ENCODE assay signal across 17 cellular contexts in genomic region chr1:10784998-10785854, GRCh38. TPM values are rescaled to one million over a fixed set of nuclear protein-coding genes. Genes with fewer than 3 reads are reported as not detected.
A peak's percentile ranks its signal among the peaks of the same experiment; 100 is the strongest.
DNase-seq lines count a peak whose midpoint lies in the region; ATAC-seq and TF ChIP-seq lines count a peak whose summit lies in the region.
"Had no signal": no experiment of that assay in that cellular context is flagged by ENCODE, and none has a peak within 500 bp of the region (broad histone marks: within the 10 kb centered on the region; RNA-seq: fewer than 3 reads in every experiment).

No MANE protein-coding gene starts in this region.

- no peaks in the 10 kb centered on the region for H3K4me1 Mint-ChIP-seq in natural killer cell treated with Interleukin-12 subunit alpha and Interleukin-12 subunit beta and Interleukin-15 and Interleukin-18, amount 100 ng/mL, for 72 hours (ENCODE audit: low read depth in 2 of 2)
- no peaks in the 10 kb centered on the region for H3K4me1 Mint-ChIP-seq in natural killer cell
- H3K4me1 Mint-ChIP-seq: CD8-positive, alpha-beta memory T cell; IgD-negative memory B cell had no signal

- H3K4me2 ChIP-seq in neuronal stem cell (ENCODE audit: insufficient read depth, low read length, poor library complexity, severe bottlenecking): no peak overlapping the region

- H3K9me3 ChIP-seq in neuronal stem cell (replicated peaks in 1 of 2; ENCODE audit: control insufficient read depth in 2 of 2, insufficient read depth in 1 of 2, low read depth in 1 of 2, low read length in 2 of 2) (no peaks in the 10 kb centered on the region), uterus (no peaks in the 10 kb centered on the region)

- no CpG with 5 or more reads among the region's 17 CpGs for WGBS in neuronal stem cell (ENCODE audit: extremely low coverage in 2 of 2, insufficient read length in 2 of 2, insufficient replicate concordance in 1 of 2), 2 donors

- H3K36me3 Mint-ChIP-seq in natural killer cell treated with Interleukin-12 subunit alpha and Interleukin-12 subunit beta and Interleukin-15 and Interleukin-18, amount 100 ng/mL, for 72 hours: no peaks in the 10 kb centered on the region
- H3K36me3 Mint-ChIP-seq in natural killer cell: no peaks in the 10 kb centered on the region
- H3K36me3 Mint-ChIP-seq: CD8-positive, alpha-beta memory T cell; IgD-negative memory B cell had no signal

- H3K9ac ChIP-seq in neuronal stem cell (ENCODE audit: low read depth, low read length, poor library complexity): peak overlapping the region; percentile 5

- H2BK120ac ChIP-seq in neuronal stem cell (ENCODE audit: low read depth, low read length): no peak overlapping the region

- no peak overlapping the region for H3K23ac ChIP-seq in neuronal stem cell (ENCODE audit: low read depth, low read length, poor library complexity)

- no peak overlapping the region for H4K8ac ChIP-seq in neuronal stem cell (ENCODE audit: low read depth, low read length)

- no peak overlapping the region for H2AFZ ChIP-seq in neuronal stem cell (ENCODE audit: low read length)

- H3K27ac ChIP-seq in neuronal stem cell (replicated peaks; ENCODE audit: low read length) (no peak overlapping the region), uterus (peak overlapping the region; percentile 54 to 57), dorsolateral prefrontal cortex (no peak overlapping the region)
- H3K27ac ChIP-seq: RWPE1 had no signal

- H3K9me3 Mint-ChIP-seq in natural killer cell treated with Interleukin-12 subunit alpha and Interleukin-12 subunit beta and Interleukin-15 and Interleukin-18, amount 100 ng/mL, for 72 hours: no peaks in the 10 kb centered on the region
- H3K9me3 Mint-ChIP-seq in natural killer cell: no peaks in the 10 kb centered on the region
- H3K9me3 Mint-ChIP-seq: CD8-positive, alpha-beta memory T cell had no signal

- peak; percentile 50 for DNase-seq in natural killer cell treated with Interleukin-12 subunit alpha and Interleukin-12 subunit beta and Interleukin-15 and Interleukin-18, amount 100 ng/mL, for 72 hours (ENCODE audit: low spot score)
- DNase-seq in natural killer cell: no peak
- DNase-seq in fibroblast of villous mesenchyme (ENCODE audit: low read depth): peak; percentile 8
- DNase-seq in neuronal stem cell (ENCODE audit: low spot score): no peak
- DNase-seq in uterus: peak in 1 of 2 donors; percentile 58
- no peak for DNase-seq in dorsolateral prefrontal cortex
- no peak for DNase-seq in LoVo (ENCODE audit: low spot score)
- no peak for DNase-seq in kidney glomerular epithelial cell (lab: John Stamatoyannopoulos, UW)
- DNase-seq: CD8-positive, alpha-beta memory T cell; NCI-H1436 treated with DMSO at 0.1 percent for 48 hours; NCI-H2081 treated with DMSO at 0.1 percent for 48 hours; NCI-H226; NK-92 treated with Interleukin-12 subunit alpha and Interleukin-12 subunit beta, amount 100 ng/mL, for 24 hours; OCI-M1 had no signal

- no peak overlapping the region for H2BK5ac ChIP-seq in neuronal stem cell (ENCODE audit: low read length)

- intact Hi-C loops in natural killer cell (cut with micrococcal nuclease): no loop called here
- intact Hi-C loops in uterus (cut with DNase I; ENCODE audit: low total_unique reads): no loop called here
- intact Hi-C loops in dorsolateral prefrontal cortex (cut with DNase I): loop anchor here in 1 of 2 donors (5.0 kb wide), 2 partner anchors 48 to 188 kb away; no protein-coding TSS in a partner anchor

- H3K27ac Mint-ChIP-seq in natural killer cell treated with Interleukin-12 subunit alpha and Interleukin-12 subunit beta and Interleukin-15 and Interleukin-18, amount 100 ng/mL, for 72 hours: no peak overlapping the region
- H3K27ac Mint-ChIP-seq in natural killer cell: no peak overlapping the region
- H3K27ac Mint-ChIP-seq: CD8-positive, alpha-beta memory T cell; IgD-negative memory B cell had no signal

- no peaks in the 10 kb centered on the region for H3K36me3 ChIP-seq in neuronal stem cell (replicated peaks in 1 of 2; ENCODE audit: control insufficient read depth in 2 of 2, insufficient read depth in 2 of 2, low read length in 2 of 2)
- H3K36me3 ChIP-seq in uterus: no peaks in the 10 kb centered on the region

- no peak overlapping the region for H3K4me3 Mint-ChIP-seq in natural killer cell treated with Interleukin-12 subunit alpha and Interleukin-12 subunit beta and Interleukin-15 and Interleukin-18, amount 100 ng/mL, for 72 hours
- H3K4me3 Mint-ChIP-seq in natural killer cell: no peak overlapping the region
- H3K4me3 Mint-ChIP-seq: IgD-negative memory B cell had no signal

- no peak overlapping the region for H2BK15ac ChIP-seq in neuronal stem cell (ENCODE audit: low read length)

- TF ChIP-seq CTCF in natural killer cell (IDR thresholded peaks at IDR 0.05) (no peak), fibroblast of villous mesenchyme (IDR thresholded peaks at IDR 0.05; ENCODE audit: insufficient read depth, low read depth, low read length) (no peak), uterus (IDR thresholded peaks at IDR 0.05) (no peak), dorsolateral prefrontal cortex (IDR thresholded peaks at IDR 0.05 in 54 of 56, conservative IDR thresholded peaks at IDR 0.05 in 2 of 56; ENCODE audit: low read depth in 1 of 56, partially characterized antibody in 56 of 56) (no peak)

- H3K4ac ChIP-seq in neuronal stem cell (ENCODE audit: low read length): no peak overlapping the region

- H3K4me1 ChIP-seq in neuronal stem cell (ENCODE audit: control insufficient read depth in 2 of 2, insufficient read depth in 1 of 2, low read depth in 1 of 2, low read length in 2 of 2) (peaks cover 9 to 22% of the 10 kb centered on the region in 2 donors), uterus (no peaks in the 10 kb centered on the region)

- H3K27me3 ChIP-seq in neuronal stem cell (ENCODE audit: control insufficient read depth in 3 of 3, insufficient read depth in 3 of 3, low read depth in 1 of 3, low read length in 3 of 3) (peaks cover 0 to 74% (median 0%) of the 10 kb centered on the region in 3 experiments), uterus (no peaks in the 10 kb centered on the region), dorsolateral prefrontal cortex (peaks cover 0 to 87% (median 49%) of the 10 kb centered on the region in 45 donors)

- no peak for TF ChIP-seq POLR2A in uterus (IDR thresholded peaks at IDR 0.05)

- H4K91ac ChIP-seq in neuronal stem cell (ENCODE audit: low read depth, low read length, poor library complexity): no peak overlapping the region

- peak overlapping the region; percentile 61 for H3K18ac ChIP-seq in neuronal stem cell (ENCODE audit: low read length)

- peaks cover 2% of the 10 kb centered on the region for H3K79me1 ChIP-seq in neuronal stem cell (ENCODE audit: low read depth, low read length)

- H3K27me3 Mint-ChIP-seq in natural killer cell treated with Interleukin-12 subunit alpha and Interleukin-12 subunit beta and Interleukin-15 and Interleukin-18, amount 100 ng/mL, for 72 hours: peaks cover 23 to 29% of the 10 kb centered on the region in 2 donors
- peaks cover 15 to 17% of the 10 kb centered on the region in 2 donors for H3K27me3 Mint-ChIP-seq in natural killer cell (ENCODE audit: low read depth in 2 of 2)

- H3K14ac ChIP-seq in neuronal stem cell (ENCODE audit: low read length): no peak overlapping the region

- no peak overlapping the region for H2BK12ac ChIP-seq in neuronal stem cell (ENCODE audit: low read length)

- H3K4me3 ChIP-seq in fibroblast of villous mesenchyme (ENCODE audit: low read depth, low read length) (no peak overlapping the region), neuronal stem cell (ENCODE audit: low read length in 2 of 2) (no peak overlapping the region), uterus (no peak overlapping the region), dorsolateral prefrontal cortex (no peak overlapping the region)

- ATAC-seq in natural killer cell treated with Interleukin-12 subunit alpha and Interleukin-12 subunit beta and Interleukin-15 and Interleukin-18, amount 100 ng/mL, for 72 hours: no peak
- no peak for ATAC-seq in natural killer cell
- ATAC-seq: HCT116 had no signal

- H2AK5ac ChIP-seq in neuronal stem cell (ENCODE audit: low read depth, low read length): peak overlapping the region; percentile 6

RNA-seq across cellular contexts. Expression of gene CASZ1, which starts 11.2 kb away (rescaled TPM):
- 10 to 100 TPM; 13.5 to 17.8 TPM for total RNA-seq in natural killer cell treated with Interleukin-12 subunit alpha and Interleukin-12 subunit beta and Interleukin-15 and Interleukin-18, amount 100 ng/mL, for 72 hours
- total RNA-seq in natural killer cell (10 to 100 TPM; 55.9 to 83.0 (median 70.6) TPM), fibroblast of villous mesenchyme (under 0.01 TPM in 2 replicates), uterus (10 to 100 TPM in 1 of 4 donors, 1 to 10 TPM in 2, under 1 TPM in 1; 0.59 to 49.2 (median 3.9) TPM), dorsolateral prefrontal cortex (1 to 10 TPM in 114 of 120 experiments, under 1 TPM in 6; 0.34 to 6.1 (median 2.8) TPM)
- 12.5 TPM for polyA plus RNA-seq in neuronal stem cell (2013, experiment 1 of 2)
- polyA plus RNA-seq in neuronal stem cell (2013, experiment 2 of 2): 13.3 TPM

Comparison
In these comparisons a context has a peak if more than half of its experiments do, and no peak if none do; other contexts are left out.
1. DNase-seq: peak in natural killer cell treated with Interleukin-12 subunit alpha and Interleukin-12 subunit beta and Interleukin-15 and Interleukin-18, amount 100 ng/mL, for 72 hours (single experiment) and fibroblast of villous mesenchyme (single experiment); none in natural killer cell (single experiment), neuronal stem cell (single experiment), dorsolateral prefrontal cortex (0 of 10), LoVo (single experiment) and kidney glomerular epithelial cell (single experiment).
2. H3K27ac ChIP-seq: peak in uterus (2 of 2); none in neuronal stem cell (single experiment) and dorsolateral prefrontal cortex (0 of 59).